Comparison of ENCODE assay signal across 8 cellular contexts in the genomic region with DNA sequence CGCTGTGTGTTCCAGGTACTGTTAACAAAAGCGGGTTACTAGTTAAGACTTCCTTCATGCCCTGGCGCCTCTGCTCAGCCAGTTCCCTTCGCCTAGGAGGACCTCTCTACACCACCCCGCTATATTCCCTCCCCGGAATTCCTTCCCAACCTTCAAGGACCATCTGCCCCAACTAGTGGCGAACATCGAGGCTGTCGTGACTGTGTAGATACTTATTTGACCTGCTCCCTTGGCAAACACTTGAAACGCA. TPM values are rescaled to one million over a fixed set of nuclear protein-coding genes. Genes with fewer than 3 reads are reported as not detected.
DNase-seq lines count a peak whose midpoint lies in the region; FAIRE-seq and TF ChIP-seq lines count a peak whose summit lies in the region.

No MANE protein-coding gene starts in this region.

- no peak for FAIRE-seq in urothelium cell line (lab: Jason Lieb, UNC)

- H3K27ac ChIP-seq in mesenchymal stem cell (ENCODE audit: low read length, poor library complexity, severe bottlenecking) = peak overlapping the region; percentile 94

- peak overlapping the region; percentile 67 to 85 for H3K18ac ChIP-seq in mesenchymal stem cell (ENCODE audit: low read depth in 1 of 2, low read length in 2 of 2)

- no peak overlapping the region for H2AFZ ChIP-seq in mesenchymal stem cell (ENCODE audit: low read depth, low read length)

- H3K36me3 Mint-ChIP-seq in chondrocyte (ENCODE audit: low read depth) = no peaks in the 10 kb centered on the region

- H3K4me2 ChIP-seq in mesenchymal stem cell (ENCODE audit: low read length, poor library complexity, severe bottlenecking) = peak overlapping the region; percentile 64

- H3K9ac ChIP-seq in mesenchymal stem cell (ENCODE audit: low read length) = peak overlapping the region; percentile 93

- no peaks in the 10 kb centered on the region for H3K27me3 Mint-ChIP-seq in chondrocyte (ENCODE audit: low read depth)

- peak overlapping the region; percentile 91 for H4K91ac ChIP-seq in mesenchymal stem cell (ENCODE audit: low read length)

- no peaks in the 10 kb centered on the region for H3K9me3 ChIP-seq in mesenchymal stem cell (ENCODE audit: control insufficient read depth, low read length)

- peaks cover 3% of the 10 kb centered on the region for H3K79me1 ChIP-seq in mesenchymal stem cell (replicated peaks; ENCODE audit: low read length, poor library complexity, severe bottlenecking)

- H4K8ac ChIP-seq in mesenchymal stem cell (ENCODE audit: low read length) = peak overlapping the region; percentile 92

- no peak overlapping the region for H3K14ac ChIP-seq in mesenchymal stem cell (ENCODE audit: low read length in 2 of 2)

- no peaks in the 10 kb centered on the region for H3K9me3 Mint-ChIP-seq in chondrocyte (ENCODE audit: low read depth)

- peaks cover 27% of the 10 kb centered on the region for H3K4me1 Mint-ChIP-seq in chondrocyte (ENCODE audit: low read depth)

- peak overlapping the region; percentile 42 for H2BK120ac ChIP-seq in mesenchymal stem cell (ENCODE audit: low read depth, low read length)

- peak overlapping the region; percentile 78 for H3K4me3 Mint-ChIP-seq in chondrocyte (ENCODE audit: unreplicated experiment)

- peak overlapping the region; percentile 75 for H3K4me3 ChIP-seq in H7 (ENCODE audit: insufficient read depth, low read depth, low read length)
- H3K4me3 ChIP-seq in mesenchymal stem cell (ENCODE audit: insufficient read depth in 1 of 2, low read depth in 1 of 2, low read length in 2 of 2) = peak overlapping the region; percentile 83 to 86

- H3K27me3 ChIP-seq in H7 (ENCODE audit: control insufficient read depth, insufficient read depth, low read length) (no peaks in the 10 kb centered on the region), mesenchymal stem cell (ENCODE audit: control insufficient read depth in 1 of 2, insufficient read depth in 1 of 2, low read length in 2 of 2) (no peaks in the 10 kb centered on the region)

- peak; percentile 82 for DNase-seq in SHP77 treated with DMSO at 0.1 percent for 48 hours (lab: John Stamatoyannopoulos, UW)
- DNase-seq in SHP77 (lab: John Stamatoyannopoulos, UW) = no peak
- DNase-seq in H7 = peak; percentile 70
- peak; percentile 72 for DNase-seq in NCI-H1105 treated with DMSO at 0.1 percent for 48 hours (lab: John Stamatoyannopoulos, UW)
- no peak for DNase-seq in chondrocyte (ENCODE audit: low spot score)
- peak; percentile 93 for DNase-seq in mesenchymal stem cell
- peak; percentile 36 for DNase-seq in urothelium cell line (ENCODE audit: low spot score)
- DNase-seq in T1000 (lab: John Stamatoyannopoulos, UW) = no peak

- H2BK15ac ChIP-seq in mesenchymal stem cell (ENCODE audit: low read depth, poor library complexity, severe bottlenecking) = no peak overlapping the region

- peaks cover 7% of the 10 kb centered on the region for H3K4me1 ChIP-seq in mesenchymal stem cell (ENCODE audit: control insufficient read depth, insufficient read depth, low read depth, low read length)

- no peak overlapping the region for H2BK5ac ChIP-seq in mesenchymal stem cell (ENCODE audit: low read depth, low read length, poor library complexity, severe bottlenecking)

- under 1% methylated on average over 10 of the region's 10 CpGs for WGBS in mesenchymal stem cell

- H2AK5ac ChIP-seq in mesenchymal stem cell (ENCODE audit: low read length, severe bottlenecking) = no peak overlapping the region

- H3K4ac ChIP-seq in mesenchymal stem cell (ENCODE audit: low read depth in 1 of 2, low read length in 2 of 2) = peak overlapping the region in 1 of 2 experiments; percentile 5

- H3K36me3 ChIP-seq in H7 (replicated peaks; ENCODE audit: control insufficient read depth, insufficient read depth, low read length) (no peaks in the 10 kb centered on the region), mesenchymal stem cell (ENCODE audit: control insufficient read depth in 1 of 2, insufficient read depth in 2 of 2, low read depth in 1 of 2, low read length in 2 of 2) (peaks cover 0 to 4% of the 10 kb centered on the region in 2 experiments)

- peak; percentile 51 for TF ChIP-seq CTCF in chondrocyte (IDR thresholded peaks at IDR 0.05)

- H3K23ac ChIP-seq in mesenchymal stem cell (ENCODE audit: low read length in 2 of 2) = no peak overlapping the region

- peak overlapping the region; percentile 99 for H3K27ac Mint-ChIP-seq in chondrocyte (ENCODE audit: unreplicated experiment)

- H2BK12ac ChIP-seq in mesenchymal stem cell (ENCODE audit: low read length in 2 of 2) = peak overlapping the region in 1 of 2 experiments; percentile 38

RNA-seq across cellular contexts. Expression of a gene that starts 0.5 kb away (rescaled TPM):
- 53.5 and 67.5 TPM in 2 replicates for total RNA-seq in H7 (2014; rRNA removed; shearing (Covaris generic))
- total RNA-seq in chondrocyte = 38.7 to 46.2 TPM (median 39.6 TPM) in 3 replicates
- 32.3 TPM for polyA plus RNA-seq in mesenchymal stem cell (2013, experiment 1 of 2)
- polyA plus RNA-seq in mesenchymal stem cell (2013, experiment 2 of 2) = 31.2 TPM

RNA-seq across cellular contexts. Expression of a gene that starts 9.6 kb away (rescaled TPM):
- 109 and 123 TPM in 2 replicates for total RNA-seq in H7 (2014; rRNA removed; shearing (Covaris generic))
- 118 to 125 TPM (median 120 TPM) in 3 replicates for total RNA-seq in chondrocyte
- 206 TPM for polyA plus RNA-seq in mesenchymal stem cell (2013, experiment 1 of 2)
- 208 TPM for polyA plus RNA-seq in mesenchymal stem cell (2013, experiment 2 of 2)

Comparison
In these comparisons a context has a peak if more than half of its experiments do, and no peak if none do; other contexts are left out.
1. DNase-seq: peak in SHP77 treated with DMSO at 0.1 percent for 48 hours (single experiment), H7 (single experiment), NCI-H1105 treated with DMSO at 0.1 percent for 48 hours (single experiment), mesenchymal stem cell (single experiment) and urothelium cell line (single experiment); none in SHP77 (0 of 2), chondrocyte (single experiment) and T1000 (single experiment).